In the genomic region with DNA sequence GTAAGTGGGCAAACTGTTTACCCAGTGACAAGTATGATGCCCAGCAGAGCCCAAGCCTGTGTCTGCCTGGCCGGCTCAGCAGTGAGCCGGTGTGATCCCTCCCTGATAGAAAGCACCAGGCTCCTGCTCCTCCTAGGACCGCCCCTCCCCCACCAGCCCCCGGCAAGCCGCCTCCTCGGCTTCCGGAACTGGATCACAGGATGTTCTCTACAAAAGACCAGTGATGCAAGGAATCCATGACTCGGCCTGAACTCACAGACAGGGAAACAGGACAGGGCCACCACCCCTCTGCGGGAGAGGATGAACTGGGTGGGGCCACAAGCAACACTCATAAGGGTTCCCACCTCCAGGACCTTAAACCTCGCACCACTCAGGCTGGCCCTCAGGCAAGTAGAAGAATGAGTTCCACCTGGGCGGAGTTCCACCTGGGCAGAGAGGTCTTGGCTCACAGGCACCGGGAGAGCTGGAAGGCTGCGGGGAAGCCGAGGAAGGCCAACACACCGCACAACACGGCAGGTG, we compare ENCODE assay signal across 8 cellular contexts. TPM values are rescaled to one million over a fixed set of nuclear protein-coding genes. Genes with fewer than 3 reads are reported as not detected.
A peak's percentile ranks its signal among the peaks of the same experiment; 100 is the strongest.
DNase-seq lines count a peak whose midpoint lies in the region; ATAC-seq and TF ChIP-seq lines count a peak whose summit lies in the region.

No MANE protein-coding gene starts in this region.

- H3K27ac ChIP-seq in GM23248 (no peak overlapping the region; the same call in 1 of the 2 replicates), gastroesophageal sphincter (peak overlapping the region in 2 of 4 donors; percentile 17 to 48), prostate gland (peak overlapping the region in 1 of 2 donors; percentile 51)

- no peaks in the 10 kb centered on the region for H4K20me1 ChIP-seq in GM23248 (ENCODE audit: insufficient read depth)

- H2AFZ ChIP-seq in GM23248, result peak overlapping the region; percentile 41; the same call in 1 of the 2 replicates

- ATAC-seq in gastroesophageal sphincter, result peak; percentile 68
- no peak for ATAC-seq in HG02571 (IDR thresholded peaks at IDR 0.05; ENCODE audit: unreplicated experiment)
- ATAC-seq in GM19328 (IDR thresholded peaks at IDR 0.05; ENCODE audit: unreplicated experiment), result no peak
- no peak for ATAC-seq in T-cell (replicated peaks in 1 of 4)

- intact Hi-C loops in prostate gland (cut with DNase I), result no loop called here

- H3K27me3 ChIP-seq in GM23248 (replicated peaks; ENCODE audit: insufficient read depth) (no peaks in the 10 kb centered on the region), gastroesophageal sphincter (no peaks in the 10 kb centered on the region), prostate gland (replicated peaks; ENCODE audit: insufficient read depth) (no peaks in the 10 kb centered on the region)

- H3K4me2 ChIP-seq in GM23248 (ENCODE audit: unreplicated experiment), result no peak overlapping the region

- no peak overlapping the region for H3K4me3 Mint-ChIP-seq in T-cell

- H3K4me1 ChIP-seq in GM23248 (ENCODE audit: insufficient read depth), result no peaks in the 10 kb centered on the region
- peaks cover 0 to 19% (median 0%) of the 10 kb centered on the region in 3 donors for H3K4me1 ChIP-seq in gastroesophageal sphincter
- no peaks in the 10 kb centered on the region for H3K4me1 ChIP-seq in prostate gland (replicated peaks)

- POLR2A ChIA-PET in T-cell (lab: Charles Lee), result no interaction called here

- H3K9me3 Mint-ChIP-seq in T-cell, result no peaks in the 10 kb centered on the region

- peaks cover 0 to 2% (median 0%) of the 10 kb centered on the region in 3 donors for H3K4me1 Mint-ChIP-seq in T-cell

- 54 to 57% methylated on average over 16 of the region's 16 CpGs for WGBS in GM23248 (ENCODE audit: low coverage in 1 of 2, low lambda C conversion rate in 2 of 2, missing lambda C conversion rate in 2 of 2), 2 experiments
- WGBS in gastroesophageal sphincter (ENCODE audit: low coverage in 1 of 2), 2 donors, result 91% methylated on average over 6 of the region's 16 CpGs; no CpG with 5 or more reads in 1 of the 2 donors
- 28% methylated on average over 16 of the region's 16 CpGs for WGBS in prostate gland

- no peak overlapping the region for H3K27ac Mint-ChIP-seq in T-cell

- H3K36me3 ChIP-seq in GM23248 (ENCODE audit: low read depth) (no peaks in the 10 kb centered on the region), gastroesophageal sphincter (no peaks in the 10 kb centered on the region), prostate gland (no peaks in the 10 kb centered on the region)

- no peak for TF ChIP-seq CTCF in gastroesophageal sphincter (IDR thresholded peaks at IDR 0.05)
- no peak for TF ChIP-seq CTCF in prostate gland (IDR thresholded peaks at IDR 0.05)

- no peaks in the 10 kb centered on the region for H3K27me3 Mint-ChIP-seq in T-cell

- H3K79me2 ChIP-seq in GM23248 (ENCODE audit: insufficient read depth), result peaks cover 39% of the 10 kb centered on the region

- H3K9me3 ChIP-seq in GM23248 (ENCODE audit: low read depth), result no peaks in the 10 kb centered on the region
- H3K9me3 ChIP-seq in gastroesophageal sphincter, result no peaks in the 10 kb centered on the region
- H3K9me3 ChIP-seq in prostate gland, result no peaks in the 10 kb centered on the region

- no peaks in the 10 kb centered on the region for H3F3A ChIP-seq in GM23248 (ENCODE audit: insufficient read depth)

- no peaks in the 10 kb centered on the region for H3K36me3 Mint-ChIP-seq in T-cell

- CTCF ChIA-PET in T-cell (lab: Charles Lee), result no interaction called here

- TF ChIP-seq POLR2A in gastroesophageal sphincter (IDR thresholded peaks at IDR 0.05), result no peak
- TF ChIP-seq POLR2A in prostate gland (IDR thresholded peaks at IDR 0.05), result peak; percentile 12

- H3K4me3 ChIP-seq in GM23248 (no peak overlapping the region), gastroesophageal sphincter (no peak overlapping the region), prostate gland (no peak overlapping the region)

- DNase-seq in GM23248, result peak; percentile 78
- peak; percentile 90 for DNase-seq in SK-MEL-5 (ENCODE audit: low read depth, low spot score)
- peak; percentile 56 for DNase-seq in prostate gland (ENCODE audit: low spot score)
- no peak for DNase-seq in T-cell
- no peak for DNase-seq in activated CD4-positive, alpha-beta T cell treated with anti-CD3 and anti-CD28 coated beads for 48 hours

- in situ Hi-C loops in GM23248 (cut with MboI), result no loop called here
- in situ Hi-C loops in SK-MEL-5 (cut with HindIII; ENCODE audit: low pct_unique_long_range_greater_than_20kb, low sequenced_read_pairs), result no loop called here

- no peaks in the 10 kb centered on the region for H3K9me2 ChIP-seq in GM23248 (ENCODE audit: insufficient read depth)

- no peak for TF ChIP-seq EP300 in gastroesophageal sphincter (IDR thresholded peaks at IDR 0.05)

- no peak overlapping the region for H3K9ac ChIP-seq in GM23248

RNA-seq across cellular contexts. Expression of a gene that starts 7.8 kb away (rescaled TPM):
- 20.0 and 25.7 TPM in 2 replicates for total RNA-seq in GM23248 (2014; rRNA removed; shearing (Covaris generic))
- 74.7 and 79.2 TPM in 2 replicates for polyA plus RNA-seq in GM23248 (2016; fragmentation: Nextera tagmentation; extraction: Ambion mirVana)
- 125 and 132 TPM in 2 replicates for total RNA-seq in SK-MEL-5 (2014; rRNA removed; shearing (Covaris generic))
- polyA plus RNA-seq in SK-MEL-5 (2015; cell fraction: cytosol; rRNA removed), result 282 and 284 TPM in 2 replicates
- polyA plus RNA-seq in SK-MEL-5 (2015; cell fraction: nucleus; rRNA removed), result 32.8 and 50.4 TPM in 2 replicates
- total RNA-seq in gastroesophageal sphincter, result 10 to 100 TPM; 22.3 to 32.5 (median 25.0) TPM
- total RNA-seq in prostate gland, result 10 to 100 TPM; 16.9 to 24.9 TPM
- 1 to 10 TPM; 6.1 to 9.3 (median 7.4) TPM for total RNA-seq in T-cell

RNA-seq across cellular contexts. Expression of a gene that starts 34.0 kb away (rescaled TPM):
- total RNA-seq in GM23248 (2014; rRNA removed; shearing (Covaris generic)), result not detected in 2 replicates
- polyA plus RNA-seq in GM23248 (2016; fragmentation: Nextera tagmentation; extraction: Ambion mirVana), result not detected in 2 replicates
- total RNA-seq in SK-MEL-5 (2014; rRNA removed; shearing (Covaris generic)), result 1.1 and 2.4 TPM in 2 replicates
- 0.11 and 1.3 TPM in 2 replicates for polyA plus RNA-seq in SK-MEL-5 (2015; cell fraction: cytosol; rRNA removed)
- 0.19 and 2.1 TPM in 2 replicates for polyA plus RNA-seq in SK-MEL-5 (2015; cell fraction: nucleus; rRNA removed)
- 1 to 10 TPM in 1 of 4 donors, not detected in 3; 7.3 TPM for total RNA-seq in gastroesophageal sphincter
- total RNA-seq in prostate gland, result 10 to 100 TPM in 1 of 2 donors, 1 to 10 TPM in 1; 2.2 to 13.4 TPM
- total RNA-seq in T-cell, result under 1 TPM in 1 of 5 donors, not detected in 4; 0.16 TPM

RNA-seq across cellular contexts. Expression of a gene that starts 38.8 kb away (rescaled TPM):
- total RNA-seq in GM23248 (2014; rRNA removed; shearing (Covaris generic)), result not detected in 2 replicates
- not detected in 2 replicates for polyA plus RNA-seq in GM23248 (2016; fragmentation: Nextera tagmentation; extraction: Ambion mirVana)
- total RNA-seq in SK-MEL-5 (2014; rRNA removed; shearing (Covaris generic)), result 0.40 and 0.96 TPM in 2 replicates
- 0.24 and 3.5 TPM in 2 replicates for polyA plus RNA-seq in SK-MEL-5 (2015; cell fraction: cytosol; rRNA removed)
- polyA plus RNA-seq in SK-MEL-5 (2015; cell fraction: nucleus; rRNA removed), result 0.65 and 0.84 TPM in 2 replicates
- total RNA-seq in gastroesophageal sphincter (under 1 TPM in 3 of 4 donors, not detected in 1; 0.47 to 0.92 (median 0.81) TPM), prostate gland (100 to 1,000 TPM in 1 of 2 donors, 10 to 100 TPM in 1; 19.7 to 257 TPM), T-cell (1 to 10 TPM; 2.1 to 9.2 (median 6.2) TPM)

Comparison
In these comparisons a context has a peak if more than half of its experiments do, and no peak if none do; other contexts are left out.
1. DNase-seq: peak in GM23248 (single experiment), SK-MEL-5 (single experiment) and prostate gland (single experiment); none in T-cell (0 of 34) and activated CD4-positive, alpha-beta T cell treated with anti-CD3 and anti-CD28 coated beads for 48 hours (single experiment).